ENCODE assay signal across 25 cellular contexts in genomic region chr13:114152285-114152645, GRCh38. TPM values are rescaled to one million over a fixed set of nuclear protein-coding genes. Genes with fewer than 3 reads are reported as not detected.
A peak's percentile ranks its signal among the peaks of the same experiment; 100 is the strongest.
DNase-seq lines count a peak whose midpoint lies in the region; ATAC-seq and TF ChIP-seq lines count a peak whose summit lies in the region.
"Had no signal": no experiment of that assay in that cellular context is flagged by ENCODE, and none has a peak within 500 bp of the region (broad histone marks: within the 10 kb centered on the region; RNA-seq: fewer than 3 reads in every experiment).

No MANE protein-coding gene starts in this region.

- peaks cover 6% of the 10 kb centered on the region for H3K36me3 Mint-ChIP-seq in activated naive CD4-positive, alpha-beta T cell treated with anti-CD3 and anti-CD28 coated beads, Interleukin-2, amount 50 U/mL, for 24 hours
- H3K36me3 Mint-ChIP-seq in activated naive CD4-positive, alpha-beta T cell treated with anti-CD3 and anti-CD28 coated beads, Interleukin-2, amount 50 U/mL, for 72 hours, result no peaks in the 10 kb centered on the region
- H3K36me3 Mint-ChIP-seq: brain had no signal

- H3K27me3 ChIP-seq in PC-9 (ENCODE audit: insufficient read depth, low read depth), result no peaks in the 10 kb centered on the region
- H3K27me3 ChIP-seq in effector memory CD4-positive, alpha-beta T cell (replicated peaks; ENCODE audit: control insufficient read depth, insufficient read depth, low read length, poor library complexity, severe bottlenecking), result no peaks in the 10 kb centered on the region
- no peaks in the 10 kb centered on the region for H3K27me3 ChIP-seq in subcutaneous abdominal adipose tissue (ENCODE audit: control insufficient read depth in 5 of 5, insufficient read depth in 4 of 5, low read length in 5 of 5)
- no peaks in the 10 kb centered on the region for H3K27me3 ChIP-seq in smooth muscle cell (ENCODE audit: low read depth)
- H3K27me3 ChIP-seq: Peyer's patch, suprapubic skin, uterus had no signal

- no peaks in the 10 kb centered on the region for H3K9me2 ChIP-seq in PC-9 (ENCODE audit: insufficient read depth)

- peaks cover 18% of the 10 kb centered on the region for H3F3A ChIP-seq in PC-9 (ENCODE audit: insufficient read depth, low read depth)
- H3F3A ChIP-seq in smooth muscle cell (ENCODE audit: low read depth), result no peaks in the 10 kb centered on the region

- ATAC-seq in activated naive CD4-positive, alpha-beta T cell treated with anti-CD3 and anti-CD28 coated beads, Interleukin-2, amount 50 U/mL, for 72 hours, result no peak
- ATAC-seq in GM18867 (IDR thresholded peaks at IDR 0.05; ENCODE audit: unreplicated experiment), result no peak

- no peak for TF ChIP-seq CTCF in PC-9 (conservative IDR thresholded peaks at IDR 0.05)
- TF ChIP-seq CTCF in smooth muscle cell (IDR thresholded peaks at IDR 0.05; ENCODE audit: borderline replicate concordance, insufficient read depth, poor library complexity, severe bottlenecking), result no peak

- CTCF ChIA-PET in PC-9 (lab: Charles Lee), result no interaction called here

- intact Hi-C loops in PC-9 (cut with micrococcal nuclease; ENCODE audit: unreplicated experiment), result loop anchor here (5.0 kb wide), 1 partner anchor 60 kb away; no protein-coding TSS in a partner anchor

- H3K36me3 ChIP-seq in PC-9 (ENCODE audit: low read depth) (no peaks in the 10 kb centered on the region), subcutaneous abdominal adipose tissue (ENCODE audit: control insufficient read depth in 5 of 5, insufficient read depth in 5 of 5, low read length in 5 of 5) (no peaks in the 10 kb centered on the region), smooth muscle cell (ENCODE audit: low read depth) (no peaks in the 10 kb centered on the region)
- no peaks in the 10 kb centered on the region for H3K36me3 ChIP-seq in effector memory CD4-positive, alpha-beta T cell (ENCODE audit: control insufficient read depth, insufficient read depth, low read length)
- H3K36me3 ChIP-seq: HAP-1, Peyer's patch, suprapubic skin, uterus, WERI-Rb-1 had no signal

- peaks cover 79% of the 10 kb centered on the region for H3K4me1 Mint-ChIP-seq in activated naive CD4-positive, alpha-beta T cell treated with anti-CD3 and anti-CD28 coated beads, Interleukin-2, amount 50 U/mL, for 24 hours

- H2AFZ ChIP-seq in PC-9 (no peak overlapping the region), smooth muscle cell (ENCODE audit: low read depth) (no peak overlapping the region)

- no peaks in the 10 kb centered on the region for H3K27me3 Mint-ChIP-seq in activated naive CD4-positive, alpha-beta T cell treated with anti-CD3 and anti-CD28 coated beads, Interleukin-2, amount 50 U/mL, for 24 hours
- H3K27me3 Mint-ChIP-seq: brain had no signal

- peak overlapping the region; percentile 89 for H3K27ac Mint-ChIP-seq in activated naive CD4-positive, alpha-beta T cell treated with anti-CD3 and anti-CD28 coated beads, Interleukin-2, amount 50 U/mL, for 24 hours
- peak overlapping the region in 1 of 2 donors; percentile 50 for H3K27ac Mint-ChIP-seq in activated naive CD4-positive, alpha-beta T cell treated with anti-CD3 and anti-CD28 coated beads, Interleukin-2, amount 50 U/mL, for 72 hours
- H3K27ac Mint-ChIP-seq: progenitor cell of endocrine pancreas had no signal

- H3K4me3 ChIP-seq in PC-9, result no peak overlapping the region
- no peak overlapping the region for H3K4me3 ChIP-seq in effector memory CD4-positive, alpha-beta T cell (ENCODE audit: insufficient read depth, low read depth, low read length, poor library complexity, severe bottlenecking)
- no peak overlapping the region for H3K4me3 ChIP-seq in subcutaneous abdominal adipose tissue (ENCODE audit: low read depth in 1 of 5, low read length in 5 of 5)
- H3K4me3 ChIP-seq in smooth muscle cell, result no peak overlapping the region
- H3K4me3 ChIP-seq: coronary artery, HAP-1, SK-N-MC, suprapubic skin, uterus had no signal

- no peaks in the 10 kb centered on the region for H3K79me2 ChIP-seq in PC-9 (ENCODE audit: low read depth)
- no peaks in the 10 kb centered on the region for H3K79me2 ChIP-seq in smooth muscle cell (ENCODE audit: low read depth)

- H3K4me3 Mint-ChIP-seq in activated naive CD4-positive, alpha-beta T cell treated with anti-CD3 and anti-CD28 coated beads, Interleukin-2, amount 50 U/mL, for 24 hours, result no peak overlapping the region
- H3K4me3 Mint-ChIP-seq: brain had no signal

- peak overlapping the region; percentile 47; the same call in 1 of the 2 replicates for H3K27ac ChIP-seq in PC-9
- peak overlapping the region; percentile 22 for H3K27ac ChIP-seq in effector memory CD4-positive, alpha-beta T cell (ENCODE audit: insufficient read depth, low read length, poor library complexity, severe bottlenecking)
- H3K27ac ChIP-seq in subcutaneous abdominal adipose tissue (ENCODE audit: low read depth, low read length), result peak overlapping the region; percentile 29
- no peak overlapping the region for H3K27ac ChIP-seq in smooth muscle cell (ENCODE audit: low read depth)
- H3K27ac ChIP-seq: C4-2B, coronary artery, SK-N-MC, suprapubic skin, uterus, WERI-Rb-1 had no signal

- H3K9ac ChIP-seq in subcutaneous abdominal adipose tissue (ENCODE audit: low read length in 5 of 5) (no peak overlapping the region), smooth muscle cell (ENCODE audit: low read depth) (no peak overlapping the region)

- H4K20me1 ChIP-seq in PC-9 (ENCODE audit: insufficient read depth) (no peaks in the 10 kb centered on the region), smooth muscle cell (ENCODE audit: low read depth) (no peaks in the 10 kb centered on the region)

- H3K4me1 ChIP-seq in PC-9 (replicated peaks; ENCODE audit: insufficient read depth) (peaks cover 26% of the 10 kb centered on the region), subcutaneous abdominal adipose tissue (ENCODE audit: control insufficient read depth in 5 of 5, insufficient read depth in 5 of 5, low read length in 5 of 5) (peaks cover 4 to 23% (median 20%) of the 10 kb centered on the region in 5 donors), smooth muscle cell (ENCODE audit: low read depth) (no peaks in the 10 kb centered on the region)
- H3K4me1 ChIP-seq in effector memory CD4-positive, alpha-beta T cell (ENCODE audit: control insufficient read depth, insufficient read depth, low read length, poor library complexity, severe bottlenecking), result peaks cover 61% of the 10 kb centered on the region
- H3K4me1 ChIP-seq: HAP-1, uterus had no signal

- H3K9me3 ChIP-seq in PC-9 (ENCODE audit: insufficient read depth, low read depth), result no peaks in the 10 kb centered on the region
- H3K9me3 ChIP-seq in effector memory CD4-positive, alpha-beta T cell (ENCODE audit: control insufficient read depth, low read length), result no peaks in the 10 kb centered on the region
- H3K9me3 ChIP-seq in subcutaneous abdominal adipose tissue (ENCODE audit: control insufficient read depth in 5 of 5, low read length in 5 of 5), result no peaks in the 10 kb centered on the region
- H3K9me3 ChIP-seq in smooth muscle cell (replicated peaks; ENCODE audit: low read depth), result no peaks in the 10 kb centered on the region
- H3K9me3 ChIP-seq: HAP-1, Peyer's patch, suprapubic skin, uterus had no signal

- 89% methylated on average over 7 of the region's 7 CpGs for WGBS in smooth muscle cell (ENCODE audit: low lambda C conversion rate)

- no peak for DNase-seq in activated naive CD4-positive, alpha-beta T cell treated with anti-CD3 and anti-CD28 coated beads, Interleukin-2, amount 50 U/mL, for 72 hours (ENCODE audit: low spot score in 2 of 2)
- no peak for DNase-seq in PC-9
- DNase-seq in effector memory CD4-positive, alpha-beta T cell, result no peak
- no peak for DNase-seq in smooth muscle cell (lab: John Stamatoyannopoulos, UW; ENCODE audit: unreplicated experiment)
- no peak for DNase-seq in NCI-H510A (lab: John Stamatoyannopoulos, UW)
- DNase-seq: ACHN; left cardiac atrium; mesendoderm; NCI-H2107; NK-92 treated with Interleukin-12 subunit alpha and Interleukin-12 subunit beta, amount 100 ng/mL, for 24 hours; uterus; WERI-Rb-1 had no signal

- H3K4me2 ChIP-seq in PC-9 (peak overlapping the region; percentile 66; the same call in 1 of the 2 replicates), smooth muscle cell (no peak overlapping the region)

- BruUV-seq in PC-9 (replicated peaks; lab: Mats Ljungman, UMichigan), result no TSS peak

- POLR2A ChIA-PET in PC-9 (lab: Charles Lee; ENCODE audit: unreplicated experiment), result no interaction called here

- peaks cover 9% of the 10 kb centered on the region for H3K9me3 Mint-ChIP-seq in activated naive CD4-positive, alpha-beta T cell treated with anti-CD3 and anti-CD28 coated beads, Interleukin-2, amount 50 U/mL, for 24 hours
- peaks cover 7% of the 10 kb centered on the region in 2 donors for H3K9me3 Mint-ChIP-seq in activated naive CD4-positive, alpha-beta T cell treated with anti-CD3 and anti-CD28 coated beads, Interleukin-2, amount 50 U/mL, for 72 hours

RNA-seq across cellular contexts. Expression of gene RASA3, which starts 19.8 kb away (rescaled TPM):
- 10 to 100 TPM; 39.4 to 44.1 TPM for total RNA-seq in activated naive CD4-positive, alpha-beta T cell treated with anti-CD3 and anti-CD28 coated beads, Interleukin-2, amount 50 U/mL, for 72 hours
- 9.7 and 10.0 TPM in 2 replicates for total RNA-seq in PC-9 (2021)
- total RNA-seq in smooth muscle cell, result 21.3 and 23.4 TPM in 2 replicates
- 24.4 and 26.8 TPM in 2 replicates for polyA plus RNA-seq in smooth muscle cell

RNA-seq across cellular contexts. Expression of gene CFAP97D2, which starts 26.8 kb away (rescaled TPM):
- not detected for total RNA-seq in activated naive CD4-positive, alpha-beta T cell treated with anti-CD3 and anti-CD28 coated beads, Interleukin-2, amount 50 U/mL, for 72 hours
- not detected in 2 replicates for total RNA-seq in PC-9 (2021)
- total RNA-seq in smooth muscle cell, result not detected in 2 replicates
- not detected in 2 replicates for polyA plus RNA-seq in smooth muscle cell
- total RNA-seq: fibroblast of lung, left cardiac atrium, Peyer's patch, progenitor cell of endocrine pancreas, suprapubic skin, uterus had no signal
- polyA plus RNA-seq: fibroblast of lung, neural cell had no signal
